ENCODE assay signal across 11 cellular contexts in the genomic region with DNA sequence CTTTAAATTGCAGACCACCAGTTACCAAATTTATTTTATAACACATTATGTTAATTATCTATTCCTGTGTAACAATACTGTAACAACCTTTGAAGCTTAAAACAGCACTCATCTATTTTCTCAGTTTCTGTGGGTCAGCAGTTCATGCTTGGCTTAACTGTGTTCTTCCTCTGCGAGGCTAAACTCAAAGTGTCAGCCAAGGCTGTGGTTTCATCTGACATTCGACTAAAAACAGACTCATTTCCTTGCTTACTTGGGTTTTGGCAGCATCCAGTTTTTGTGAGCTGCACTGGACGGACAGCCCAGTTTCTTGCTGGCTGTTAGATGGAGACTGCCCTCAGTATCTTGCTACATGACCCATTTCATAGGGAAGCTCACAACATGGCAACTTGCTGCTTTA.
DNase-seq lines count a peak whose midpoint lies in the region; ATAC-seq and TF ChIP-seq lines count a peak whose summit lies in the region.
"Had no signal": no experiment of that assay in that cellular context is flagged by ENCODE, and none has a peak within 500 bp of the region (broad histone marks: within the 10 kb centered on the region; RNA-seq: fewer than 3 reads in every experiment).

No MANE protein-coding gene starts in this region.

- ATAC-seq in GM19035 (IDR thresholded peaks at IDR 0.05; ENCODE audit: unreplicated experiment) (peak; percentile 75), HG02798 (IDR thresholded peaks at IDR 0.05; ENCODE audit: poor library complexity, unreplicated experiment) (peak; percentile 76)

- no peak for TF ChIP-seq POLR2A in stomach (IDR thresholded peaks at IDR 0.05)

- no peaks in the 10 kb centered on the region for H3K27me3 ChIP-seq in stomach

- no peak overlapping the region for H3K27ac ChIP-seq in stomach

- peak; percentile 35 for DNase-seq in KG1 (lab: John Stamatoyannopoulos, UW)
- peak; percentile 2 for DNase-seq in renal cortical epithelial cell (ENCODE audit: low read depth)
- DNase-seq in dedifferentiated amniotic fluid mesenchymal stem cell (ENCODE audit: extremely low spot score), result no peak
- no peak for DNase-seq in stomach
- no peak for DNase-seq in effector CD8-positive, alpha-beta T cell (lab: John Stamatoyannopoulos, UW)
- DNase-seq in stimulated activated CD4-positive, alpha-beta T cell treated with anti-CD3 and anti-CD28 coated beads, Interleukin-15, amount 100 ng/mL, for 24 hours, result no peak
- DNase-seq: activated T-cell treated with anti-CD3 and anti-CD28 coated beads, Interleukin-2, amount 50 U/mL, for 24 hours; DMS53; NK-92 treated with Interleukin-12 subunit alpha and Interleukin-12 subunit beta, amount 100 ng/mL, for 24 hours had no signal

- H3K36me3 ChIP-seq in stomach, result no peaks in the 10 kb centered on the region

- TF ChIP-seq CTCF in stomach (IDR thresholded peaks at IDR 0.05), result no peak

- intact Hi-C loops in stomach (cut with DNase I; ENCODE audit: low total_unique reads), result no loop called here

- no peak overlapping the region for H3K4me3 ChIP-seq in stomach

- no peaks in the 10 kb centered on the region for H3K9me3 ChIP-seq in stomach

- WGBS in stomach, 5 donors, result 27 to 54% (median 47%) methylated on average over 3 of the region's 3 CpGs

- TF ChIP-seq EP300 in stomach (IDR thresholded peaks at IDR 0.05), result no peak

- peaks cover 0 to 5% (median 0%) of the 10 kb centered on the region in 4 donors for H3K4me1 ChIP-seq in stomach

Comparison
In these comparisons a context has a peak if more than half of its experiments do, and no peak if none do; other contexts are left out.
1. DNase-seq: peak in KG1 (single experiment) and renal cortical epithelial cell (single experiment); none in dedifferentiated amniotic fluid mesenchymal stem cell (single experiment), stomach (single experiment), effector CD8-positive, alpha-beta T cell (single experiment) and stimulated activated CD4-positive, alpha-beta T cell treated with anti-CD3 and anti-CD28 coated beads, Interleukin-15, amount 100 ng/mL, for 24 hours (single experiment).